In genomic region chr13:25478186-25478585, GRCh38 we compare ENCODE assay signal across 17 cellular contexts.
DNase-seq lines count a peak whose midpoint lies in the region; ATAC-seq lines count a peak whose summit lies in the region.
"Had no signal": no experiment of that assay in that cellular context is flagged by ENCODE, and none has a peak within 500 bp of the region (broad histone marks: within the 10 kb centered on the region; RNA-seq: fewer than 3 reads in every experiment).

No MANE protein-coding gene starts in this region.

- no peaks in the 10 kb centered on the region for H3K27me3 ChIP-seq in HAP-1 (ENCODE audit: low read depth)
- H3K27me3 ChIP-seq: BE2C, suprapubic skin had no signal

- ATAC-seq in HG02763 (IDR thresholded peaks at IDR 0.05; ENCODE audit: unreplicated experiment) (no peak), HG03280 (IDR thresholded peaks at IDR 0.05; ENCODE audit: unreplicated experiment) (no peak)

- peaks cover 19% of the 10 kb centered on the region for H3K4me1 ChIP-seq in HAP-1
- H3K4me1 ChIP-seq: BE2C, left ventricle myocardium inferior, suprapubic skin had no signal

- no peak overlapping the region for H3K4me3 ChIP-seq in HAP-1
- H3K4me3 ChIP-seq: left ventricle myocardium inferior, suprapubic skin had no signal

- H3K9me3 ChIP-seq in HAP-1, result no peaks in the 10 kb centered on the region
- H3K9me3 ChIP-seq: BE2C, suprapubic skin had no signal

- in situ Hi-C loops in HAP-1 (cut with MboI; ENCODE audit: low sequenced_read_pairs), result no loop called here

- H3K36me3 ChIP-seq in HAP-1 (replicated peaks), result no peaks in the 10 kb centered on the region
- H3K36me3 ChIP-seq: BE2C, left ventricle myocardium inferior, suprapubic skin had no signal

- DNase-seq in HAP-1 (ENCODE audit: low spot score in 2 of 2) (peak; percentile 53 to 97), RKO (ENCODE audit: low spot score) (peak; percentile 39), fibroblast of peridontal ligament (ENCODE audit: extremely low read depth) (peak; percentile 55), renal cortical epithelial cell (ENCODE audit: low read depth) (peak; percentile 53), hepatic stellate cell (ENCODE audit: low spot score) (no peak)
- DNase-seq: BE2C; Calu3; caudate nucleus; GF-D8; left ventricle myocardium inferior; NCI-H1092 treated with DMSO at 0.1 percent for 48 hours; NK-92 treated with Interleukin-12 subunit alpha and Interleukin-12 subunit beta, amount 100 ng/mL, for 24 hours; SHP77; T-helper 1 cell had no signal
